8 cellular contexts compared by ENCODE assay signal in genomic region chr1:11680270-11681070, GRCh38. TPM values are rescaled to one million over a fixed set of nuclear protein-coding genes. Genes with fewer than 3 reads are reported as not detected.
A peak's percentile ranks its signal among the peaks of the same experiment; 100 is the strongest.
DNase-seq lines count a peak whose midpoint lies in the region; ATAC-seq and TF ChIP-seq lines count a peak whose summit lies in the region.

No MANE protein-coding gene starts in this region.

- peak overlapping the region; percentile 71 for H3K27ac Mint-ChIP-seq in neural crest cell (ENCODE audit: unreplicated experiment)

- H3K27ac ChIP-seq in RWPE2 (ENCODE audit: poor library complexity, severe bottlenecking): peak overlapping the region; percentile 37
- peak overlapping the region; percentile 14 for H3K27ac ChIP-seq in epithelial cell of prostate

- H3K36me3 ChIP-seq in RWPE2 (ENCODE audit: low read depth): peaks cover 16% of the 10 kb centered on the region

- TF ChIP-seq CTCF in RWPE2 (IDR thresholded peaks at IDR 0.05; ENCODE audit: poor library complexity, severe bottlenecking): no peak
- no peak for TF ChIP-seq CTCF in neural crest cell (conservative IDR thresholded peaks at IDR 0.05)

- no peaks in the 10 kb centered on the region for H3K36me3 Mint-ChIP-seq in neural crest cell (ENCODE audit: low read depth)

- H3K4me3 Mint-ChIP-seq in neural crest cell: peak overlapping the region; percentile 87

- H3K27me3 Mint-ChIP-seq in neural crest cell (ENCODE audit: low read depth): no peaks in the 10 kb centered on the region

- no peaks in the 10 kb centered on the region for H3K4me1 ChIP-seq in RWPE2 (ENCODE audit: insufficient read depth, poor library complexity, severe bottlenecking)

- H3K4me3 ChIP-seq in RWPE2 (ENCODE audit: severe bottlenecking): peak overlapping the region; percentile 68

- DNase-seq in activated CD4-positive, alpha-beta T cell treated with anti-CD3 and anti-CD28 coated beads for 48 hours: peak; percentile 15
- no peak for DNase-seq in activated CD4-positive, alpha-beta T cell treated with anti-CD3 and anti-CD28 coated beads for 1 hour
- DNase-seq in RWPE2 (ENCODE audit: low spot score): no peak
- no peak for DNase-seq in epithelial cell of prostate (ENCODE audit: low read depth, low spot score)
- no peak for DNase-seq in neural crest cell (ENCODE audit: low read depth, low spot score)
- no peak for DNase-seq in NK-92 (lab: John Stamatoyannopoulos, UW; ENCODE audit: unreplicated experiment)
- no peak for DNase-seq in medulla oblongata (ENCODE audit: extremely low spot score)

- no peaks in the 10 kb centered on the region for H3K9me3 Mint-ChIP-seq in neural crest cell

- no peaks in the 10 kb centered on the region for H3K9me3 ChIP-seq in RWPE2 (ENCODE audit: severe bottlenecking)

- H3K4me1 Mint-ChIP-seq in neural crest cell: peaks cover 10% of the 10 kb centered on the region

- ATAC-seq in HG02870 (IDR thresholded peaks at IDR 0.05; ENCODE audit: unreplicated experiment) (peak; percentile 12), RWPE2 (ENCODE audit: low read depth) (peak; percentile 55)

- H3K27me3 ChIP-seq in RWPE2 (ENCODE audit: insufficient read depth, poor library complexity, severe bottlenecking): no peaks in the 10 kb centered on the region

RNA-seq across cellular contexts. Expression of gene MAD2L2, which starts 0.5 kb away (rescaled TPM):
- 106 and 111 TPM in 2 replicates for total RNA-seq in neural crest cell

RNA-seq across cellular contexts. Expression of gene DRAXIN, which starts 11.0 kb away (rescaled TPM):
- 9.7 TPM in 2 replicates for total RNA-seq in neural crest cell

RNA-seq across cellular contexts. Expression of gene FBXO6, which starts 16.5 kb away (rescaled TPM):
- total RNA-seq in neural crest cell: 1.2 and 1.5 TPM in 2 replicates

RNA-seq across cellular contexts. Expression of gene FBXO44, which starts 25.8 kb away (rescaled TPM):
- total RNA-seq in neural crest cell: 9.7 and 10.7 TPM in 2 replicates

RNA-seq across cellular contexts. Expression of gene FBXO2, which starts 26.2 kb away (rescaled TPM):
- total RNA-seq in neural crest cell: 0.30 and 0.61 TPM in 2 replicates
